ENCODE assay signal across 9 cellular contexts in the genomic region with DNA sequence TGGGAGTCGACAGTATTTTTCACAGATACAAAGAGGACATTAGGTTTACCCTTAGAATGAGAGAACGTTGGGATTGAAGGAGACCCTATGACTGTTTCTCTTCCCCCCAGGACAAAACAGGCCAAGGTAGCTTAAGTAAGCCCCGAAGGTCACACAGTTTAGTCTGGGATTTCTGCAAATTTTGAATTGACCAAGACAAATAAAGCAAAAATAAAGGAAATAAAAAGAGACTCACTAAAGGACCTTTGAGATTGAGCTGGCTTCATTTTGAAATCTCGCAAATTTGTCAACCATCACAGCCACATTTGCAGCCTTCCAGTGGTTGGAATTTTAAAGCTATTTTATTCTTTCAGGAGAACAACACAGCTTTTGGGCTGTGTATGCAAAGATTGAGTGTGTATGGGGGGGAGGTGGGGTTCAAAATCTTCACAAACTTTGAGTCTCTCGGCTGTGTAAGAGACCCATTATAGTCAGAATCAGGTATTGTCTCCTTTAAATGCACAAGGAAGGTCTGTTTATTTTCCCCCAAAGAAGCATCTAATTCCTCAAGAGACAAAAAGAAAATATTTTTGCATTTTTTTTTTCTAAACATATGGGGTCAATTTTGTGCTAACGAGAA. TPM values are rescaled to one million over a fixed set of nuclear protein-coding genes. Genes with fewer than 3 reads are reported as not detected.
DNase-seq lines count a peak whose midpoint lies in the region; ATAC-seq and TF ChIP-seq lines count a peak whose summit lies in the region.
"Had no signal": no experiment of that assay in that cellular context is flagged by ENCODE, and none has a peak within 500 bp of the region (broad histone marks: within the 10 kb centered on the region; RNA-seq: fewer than 3 reads in every experiment).

No MANE protein-coding gene starts in this region.

- H3K4me1 Mint-ChIP-seq in naive B cell = peaks cover 25 to 67% (median 38%) of the 10 kb centered on the region in 3 donors

- H3K27me3 Mint-ChIP-seq in naive B cell = peaks cover 0 to 19% (median 0%) of the 10 kb centered on the region in 3 donors

- peaks cover 27% of the 10 kb centered on the region for H4K20me1 ChIP-seq in BLaER1

- H3K4me3 ChIP-seq in BLaER1 (peak overlapping the region; percentile 84), ascending aorta (peak overlapping the region in 1 of 2 donors; percentile 78)

- TF ChIP-seq CTCF in ascending aorta (IDR thresholded peaks at IDR 0.05) = no peak

- peak overlapping the region; percentile 79 for H3K4me2 ChIP-seq in BLaER1

- H3K4me3 Mint-ChIP-seq in naive B cell = peak overlapping the region; percentile 98 to 100 (median 99)

- intact Hi-C loops in ascending aorta (cut with DNase I) (loop anchor here (5.0 to 10.0 kb wide), 4 partner anchors 98 to 416 kb away; no protein-coding TSS in a partner anchor), posterior vena cava (cut with DNase I) (no loop called here)

- peak overlapping the region; percentile 92 for H3K9ac ChIP-seq in BLaER1

- DNase-seq in ascending aorta (ENCODE audit: low spot score in 2 of 2) (no peak), naive B cell (no peak), T-helper 9 cell (no peak), NCI-H82 treated with DMSO at 0.1 percent for 48 hours (lab: John Stamatoyannopoulos, UW; ENCODE audit: unreplicated experiment) (no peak), posterior vena cava (ENCODE audit: low spot score) (no peak), MV-4-11 (lab: John Stamatoyannopoulos, UW) (no peak)

- H3K36me3 Mint-ChIP-seq in naive B cell = peaks cover 9 to 20% of the 10 kb centered on the region in 2 donors

- H3K27ac ChIP-seq in BLaER1 = peak overlapping the region; percentile 94
- peak overlapping the region; percentile 44 to 86 for H3K27ac ChIP-seq in ascending aorta
- H3K27ac ChIP-seq: VCaP had no signal

- H3K36me3 ChIP-seq in BLaER1 (peaks cover 14% of the 10 kb centered on the region; the same call in 1 of the 2 replicates), ascending aorta (no peaks in the 10 kb centered on the region)

- peaks cover 64% of the 10 kb centered on the region for H3K4me1 ChIP-seq in BLaER1
- no peaks in the 10 kb centered on the region for H3K4me1 ChIP-seq in ascending aorta

- H3K9me3 ChIP-seq in BLaER1 = peaks cover 6% of the 10 kb centered on the region; the same call in 1 of the 2 replicates
- H3K9me3 ChIP-seq in ascending aorta = no peaks in the 10 kb centered on the region

- peaks cover 0 to 9% (median 5%) of the 10 kb centered on the region in 7 donors for H3K9me3 Mint-ChIP-seq in naive B cell

- peak overlapping the region; percentile 54 to 99 (median 96) for H3K27ac Mint-ChIP-seq in naive B cell

- H3K27me3 ChIP-seq in BLaER1 (no peaks in the 10 kb centered on the region), ascending aorta (no peaks in the 10 kb centered on the region)

- peak; percentile 0 for ATAC-seq in HG02759 (IDR thresholded peaks at IDR 0.05; ENCODE audit: unreplicated experiment)
- ATAC-seq in naive B cell (ENCODE audit: low read depth in 2 of 2) = no peak

RNA-seq across cellular contexts. Expression of a gene that starts 4.2 kb away (rescaled TPM):
- 2,397 TPM for total RNA-seq in ascending aorta
- polyA plus RNA-seq in naive B cell (ENCODE audit: low read depth in 6 of 6) = over 10,000 TPM; 18,491 to 24,142 (median 22,031) TPM
- total RNA-seq in posterior vena cava = 1,000 to 10,000 TPM; 3,954 to 4,090 TPM
